In the genomic region with DNA sequence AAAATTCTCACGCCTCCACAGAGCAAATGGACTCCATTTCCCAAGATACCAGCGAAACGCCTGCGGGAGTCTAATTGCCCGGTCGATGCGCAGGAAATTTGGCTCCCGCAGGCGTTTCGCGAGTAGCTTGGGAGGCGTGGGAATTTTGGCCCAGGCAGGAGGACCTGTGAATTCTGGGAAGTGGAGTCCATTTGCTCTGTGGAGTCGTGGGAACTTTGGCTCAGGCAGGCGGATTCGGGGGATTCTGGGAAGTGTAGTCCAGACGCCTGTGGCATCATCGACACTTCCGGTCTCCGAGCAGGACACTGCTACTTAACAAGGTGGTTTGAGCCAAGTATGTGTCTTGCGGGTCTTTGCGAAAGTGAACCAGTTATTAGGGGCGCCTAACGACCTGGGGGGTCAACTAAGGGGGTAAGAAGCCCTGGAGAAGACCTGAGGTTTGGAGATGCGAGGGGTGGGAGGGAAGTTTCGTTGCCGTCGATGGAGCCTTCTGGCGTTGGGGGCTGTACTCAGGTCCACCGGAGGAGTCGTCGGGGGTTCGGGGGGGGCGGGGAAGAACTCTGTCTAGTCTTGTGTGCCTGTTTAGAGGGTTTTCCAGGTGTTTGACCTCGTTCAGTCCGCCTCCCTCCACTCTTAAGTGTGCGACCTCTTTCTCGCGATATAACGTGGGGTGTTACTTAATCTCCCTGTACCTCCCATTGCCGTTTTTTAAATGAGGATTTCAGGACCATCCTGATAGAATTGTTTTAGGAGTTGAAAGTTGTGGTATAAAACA, we compare ENCODE assay signal across 8 cellular contexts. TPM values are rescaled to one million over a fixed set of nuclear protein-coding genes. Genes with fewer than 3 reads are reported as not detected.
DNase-seq lines count a peak whose midpoint lies in the region; ATAC-seq, FAIRE-seq and TF ChIP-seq lines count a peak whose summit lies in the region.

A gene (plus strand): TSS at position 277 of the 775 bp plus-strand sequence. CDS start 4,356 bp downstream, outside the sequence.

- DNase-seq in GM18507 (ENCODE audit: extremely low spot score, insufficient read length, low read depth) (peak; percentile 59), NCI-H345 treated with DMSO at 0.1 percent for 48 hours (lab: John Stamatoyannopoulos, UW; ENCODE audit: unreplicated experiment) (peak; percentile 85), kidney epithelial cell (ENCODE audit: low read depth) (peak; percentile 93), LoVo (ENCODE audit: low spot score) (no peak)
- DNase-seq in activated CD4-positive, alpha-beta T cell treated with anti-CD3 and anti-CD28 coated beads for 1 hour, result peak; percentile 53
- peak; percentile 60 to 67 (median 62) for DNase-seq in stimulated activated CD4-positive, alpha-beta T cell treated with anti-CD3 and anti-CD28 coated beads, Interleukin-12 subunit alpha, Interleukin-12 subunit beta, amount 100 ng/mL, for 48 hours (ENCODE audit: low read depth in 2 of 3, low spot score in 1 of 3)

- TF ChIP-seq CTCF in kidney epithelial cell (IDR thresholded peaks at IDR 0.05; ENCODE audit: insufficient read depth, low read length, poor library complexity, severe bottlenecking), result no peak

- FAIRE-seq in GM18507 (lab: Jason Lieb, UNC), result peak; percentile 97
- peak; percentile 60 for FAIRE-seq in colon (lab: Jason Lieb, UNC)

- H3K4me3 ChIP-seq in kidney epithelial cell (ENCODE audit: low read depth, low read length), result peak within 1 kb of the TSS; percentile 88

- peak; percentile 86 for ATAC-seq in HG03097 (IDR thresholded peaks at IDR 0.05; ENCODE audit: low FRiP score, unreplicated experiment)

- H3K27me3 ChIP-seq in kidney epithelial cell (ENCODE audit: control insufficient read depth, insufficient read depth, low read length), result no peaks in the 10 kb centered on the region

- H3K36me3 ChIP-seq in kidney epithelial cell (ENCODE audit: control insufficient read depth, insufficient read depth, low read length), result no peaks in the 10 kb centered on the region

RNA-seq across cellular contexts. Expression of the gene that starts here (rescaled TPM):
- 4.2 and 5.8 TPM in 2 replicates for total RNA-seq in kidney epithelial cell
